In genomic region chr1:242467556-242468145, GRCh38 we compare ENCODE assay signal across 8 cellular contexts. TPM values are rescaled to one million over a fixed set of nuclear protein-coding genes. Genes with fewer than 3 reads are reported as not detected.
DNase-seq lines count a peak whose midpoint lies in the region; TF ChIP-seq lines count a peak whose summit lies in the region.

No MANE protein-coding gene starts in this region.

- H3K9me3 ChIP-seq in H9 (ENCODE audit: control insufficient read depth, low read depth, low read length) = no peaks in the 10 kb centered on the region
- H3K9me3 ChIP-seq in fibroblast of lung (ENCODE audit: control insufficient read depth, insufficient read depth, low read depth, low read length) = no peaks in the 10 kb centered on the region

- no peaks in the 10 kb centered on the region for H3K9me3 Mint-ChIP-seq in H9
- no peaks in the 10 kb centered on the region for H3K9me3 Mint-ChIP-seq in nephron progenitor cell

- H3K4me2 ChIP-seq in H9 (ENCODE audit: insufficient read depth, insufficient read length, low read length) = no peak overlapping the region
- H3K4me2 ChIP-seq in fibroblast of lung (ENCODE audit: extremely low read depth, insufficient read depth, low read length) = no peak overlapping the region

- no peaks in the 10 kb centered on the region for H3K27me3 ChIP-seq in H9 (ENCODE audit: insufficient read depth, low read length)
- H3K27me3 ChIP-seq in fibroblast of lung (ENCODE audit: control insufficient read depth, insufficient read depth, low read length) = no peaks in the 10 kb centered on the region

- no peak overlapping the region for H3K14ac ChIP-seq in H9 (ENCODE audit: insufficient read depth, low read length)

- H3K4me1 Mint-ChIP-seq in H9 = 0 out of 4 replicates have a peak, but pooled peaks cover 0 to 4% of the 10 kb centered on the region in 2 experiments
- H3K4me1 Mint-ChIP-seq in nephron progenitor cell = peaks cover 5% of the 10 kb centered on the region

- H3K56ac ChIP-seq in H9 (ENCODE audit: insufficient read length, low read depth, low read length) = no peak overlapping the region

- H3K9ac ChIP-seq in H9 (ENCODE audit: extremely low read depth, insufficient read length, low read length) (no peak overlapping the region), fibroblast of lung (ENCODE audit: insufficient read depth, low read length) (no peak overlapping the region)

- no peaks in the 10 kb centered on the region for H3K79me1 ChIP-seq in H9 (ENCODE audit: insufficient read depth, low read depth, low read length, poor library complexity, severe bottlenecking)

- DNase-seq in NK-92 treated with Interleukin-12 subunit alpha and Interleukin-12 subunit beta, amount 100 ng/mL, for 24 hours (lab: John Stamatoyannopoulos, UW) = peak; percentile 4
- no peak for DNase-seq in NK-92 (lab: John Stamatoyannopoulos, UW; ENCODE audit: unreplicated experiment)
- DNase-seq in H9 = peak; percentile 52
- peak; percentile 41 for DNase-seq in NAMALWA (ENCODE audit: low spot score)
- peak; percentile 46 for DNase-seq in SKM-1 (lab: John Stamatoyannopoulos, UW; ENCODE audit: unreplicated experiment)
- peak; percentile 18 to 56 for DNase-seq in fibroblast of lung (ENCODE audit: low read depth in 2 of 2)
- DNase-seq in nephron progenitor cell = peak; percentile 58
- no peak for DNase-seq in activated gamma-delta T cell treated with Interleukin-2 at 50 U/mL for 16 hours

- no peak overlapping the region for H4K8ac ChIP-seq in H9 (replicated peaks; ENCODE audit: insufficient read length, low read depth, low read length)

- no peaks in the 10 kb centered on the region for H3K27me3 Mint-ChIP-seq in H9 (ENCODE audit: low read depth)
- H3K27me3 Mint-ChIP-seq in nephron progenitor cell (ENCODE audit: low read depth, poor library complexity) = peaks cover 7% of the 10 kb centered on the region

- no peaks in the 10 kb centered on the region for H3K23me2 ChIP-seq in H9 (ENCODE audit: insufficient read length, low read depth, low read length, poor library complexity, severe bottlenecking)

- TF ChIP-seq CTCF in H9 (conservative IDR thresholded peaks at IDR 0.05) = peak; percentile 83
- TF ChIP-seq CTCF in fibroblast of lung (conservative IDR thresholded peaks at IDR 0.05 in 1 of 2, IDR thresholded peaks at IDR 0.05 in 1 of 2; ENCODE audit: low read depth in 1 of 2, low read length in 2 of 2) = peak; percentile 42 to 66
- peak; percentile 75 for TF ChIP-seq CTCF in nephron progenitor cell (IDR thresholded peaks at IDR 0.05)

- H3K4me3 Mint-ChIP-seq in H9 (no peak overlapping the region), nephron progenitor cell (no peak overlapping the region)

- H4K20me1 ChIP-seq in H9 (ENCODE audit: control insufficient read depth, insufficient read depth, insufficient read length) (no peaks in the 10 kb centered on the region), fibroblast of lung (ENCODE audit: control insufficient read depth, extremely low read depth, insufficient read depth, low read length) (no peaks in the 10 kb centered on the region)

- H3K4me3 ChIP-seq in fibroblast of lung (replicated peaks in 1 of 4; ENCODE audit: control extremely low read depth in 1 of 4, insufficient read depth in 1 of 4, low read depth in 3 of 4, low read length in 4 of 4) = no peak overlapping the region

- no peak overlapping the region for H2BK120ac ChIP-seq in H9 (ENCODE audit: low read depth, low read length, poor library complexity, severe bottlenecking)

- H3K4me1 ChIP-seq in H9 (ENCODE audit: insufficient read depth, low read length) = no peaks in the 10 kb centered on the region
- H3K4me1 ChIP-seq in fibroblast of lung (ENCODE audit: control insufficient read depth, extremely low read depth, insufficient read depth, low read length) = no peaks in the 10 kb centered on the region

- H2AFZ ChIP-seq in H9 (ENCODE audit: low read length) (no peak overlapping the region), fibroblast of lung (ENCODE audit: low read length) (no peak overlapping the region)

- no peak overlapping the region for H3T11ph ChIP-seq in H9 (ENCODE audit: low read length)

- H2BK12ac ChIP-seq in H9 (ENCODE audit: insufficient read length, low read depth, low read length) = no peak overlapping the region

- H2BK20ac ChIP-seq in H9 (ENCODE audit: low read depth, low read length, poor library complexity, severe bottlenecking) = no peak overlapping the region

- no peaks in the 10 kb centered on the region for H3K36me3 Mint-ChIP-seq in H9 (ENCODE audit: insufficient read depth in 1 of 3, low read depth in 3 of 3)
- no peaks in the 10 kb centered on the region for H3K36me3 Mint-ChIP-seq in nephron progenitor cell (ENCODE audit: low read depth)

- no peak overlapping the region for H2AK5ac ChIP-seq in H9 (ENCODE audit: insufficient read length, low read length)

- H3K27ac ChIP-seq in H9 (ENCODE audit: insufficient read length, low read depth, low read length) (no peak overlapping the region), fibroblast of lung (ENCODE audit: insufficient read depth, low read length) (no peak overlapping the region)

- no peak overlapping the region for H4K5ac ChIP-seq in H9 (ENCODE audit: insufficient read length, low read depth, low read length)

- no CpG with 5 or more reads among the region's 4 CpGs for WGBS in H9 (ENCODE audit: extremely low coverage, insufficient read length, low lambda C conversion rate)

- no peak overlapping the region for H2BK5ac ChIP-seq in H9 (ENCODE audit: insufficient read length, low read length)

- H3K18ac ChIP-seq in H9 (ENCODE audit: insufficient read length, low read depth, low read length) = no peak overlapping the region

- H3K23ac ChIP-seq in H9 (ENCODE audit: insufficient read length, low read depth, low read length) = no peak overlapping the region

- H3K36me3 ChIP-seq in fibroblast of lung (ENCODE audit: control insufficient read depth, insufficient read depth, low read length) = no peaks in the 10 kb centered on the region

- H4K91ac ChIP-seq in H9 (ENCODE audit: insufficient read length, low read depth, low read length) = no peak overlapping the region

- no peak overlapping the region for H2BK15ac ChIP-seq in H9 (ENCODE audit: low read depth, low read length)

- no peaks in the 10 kb centered on the region for H3K79me2 ChIP-seq in H9 (ENCODE audit: insufficient read depth, low read length)
- no peaks in the 10 kb centered on the region for H3K79me2 ChIP-seq in fibroblast of lung (ENCODE audit: control insufficient read depth, insufficient read depth, low read length)

- 0 out of 7 replicates have a peak overlapping the region, but pooled peaks of 1 of the 3 experiments have one; percentile 29 for H3K27ac Mint-ChIP-seq in H9
- H3K27ac Mint-ChIP-seq in nephron progenitor cell = no peak overlapping the region

- H3K4ac ChIP-seq in H9 (ENCODE audit: low read depth, low read length) = no peak overlapping the region

RNA-seq across cellular contexts. Expression of gene PLD5, which starts 56.8 kb away (rescaled TPM):
- total RNA-seq in H9 (2021) = 3.7 and 5.2 TPM in 2 replicates
- total RNA-seq in fibroblast of lung = under 0.01 TPM in 1 of 2 replicates, not detected in the other
- polyA plus RNA-seq in fibroblast of lung = 0.02 and 0.10 TPM in 2 replicates
- 0.31 TPM in 1 of 2 replicates, not detected in the other for polyA plus RNA-seq in fibroblast of lung (2012)
- not detected in 2 replicates for polyA minus RNA-seq in fibroblast of lung (ENCODE audit: low replicate concordance)

Comparison
In these comparisons a context has a peak if more than half of its experiments do, and no peak if none do; other contexts are left out.
1. DNase-seq: peak in NK-92 treated with Interleukin-12 subunit alpha and Interleukin-12 subunit beta, amount 100 ng/mL, for 24 hours (single experiment), H9 (single experiment), NAMALWA (single experiment), SKM-1 (single experiment), fibroblast of lung (2 of 2) and nephron progenitor cell (single experiment); none in NK-92 (single experiment) and activated gamma-delta T cell treated with Interleukin-2 at 50 U/mL for 16 hours (single experiment).
2. Peak in every context shown above with its lines, with median percentiles within 50 percentile points of each other: CTCF ChIP-seq.